1 cellular context compared by ENCODE assay signal in genomic region chr6:119612176-119612870, GRCh38.
TF ChIP-seq lines count a peak whose summit lies in the region.

No MANE protein-coding gene starts in this region.

TF ChIP-seq in SK-N-SH, 30 proteins besides CTCF, POLR2A, EP300 and RAD21 (continued from another document):
- TF ChIP-seq NRF1 (IDR thresholded peaks at IDR 0.05; ENCODE audit: low read depth, low read length) (no peak), FOSL2 (IDR thresholded peaks at IDR 0.05; ENCODE audit: borderline replicate concordance, low read depth) (no peak), TCF12 (IDR thresholded peaks at IDR 0.05) (no peak), SIN3A (IDR thresholded peaks at IDR 0.05; ENCODE audit: borderline replicate concordance, low read depth, low read length) (no peak), REST (IDR thresholded peaks at IDR 0.05; ENCODE audit: low read depth, low read length) (no peak), MXI1 (IDR thresholded peaks at IDR 0.05; ENCODE audit: low read depth, low read length) (no peak), POLR2AphosphoS5 (IDR thresholded peaks at IDR 0.05; ENCODE audit: low read depth, low read length) (no peak), PBX3 (IDR thresholded peaks at IDR 0.05) (no peak), FOXM1 (IDR thresholded peaks at IDR 0.05; ENCODE audit: low read depth) (no peak), RFX5 (IDR thresholded peaks at IDR 0.05; ENCODE audit: low read length) (no peak), GATA2 (CRISPR knock-in tag; IDR thresholded peaks at IDR 0.05) (no peak)
